In genomic region chr2:44244135-44244871, GRCh38 we compare ENCODE assay signal across 8 cellular contexts. TPM values are rescaled to one million over a fixed set of nuclear protein-coding genes. Genes with fewer than 3 reads are reported as not detected.
DNase-seq lines count a peak whose midpoint lies in the region; ATAC-seq and TF ChIP-seq lines count a peak whose summit lies in the region.

No MANE protein-coding gene starts in this region.

- H3K9me3 ChIP-seq in BLaER1 (no peaks in the 10 kb centered on the region), lower lobe of right lung (no peaks in the 10 kb centered on the region)

- peak; percentile 90 to 91 for ATAC-seq in lower lobe of right lung
- ATAC-seq in GM21737 (IDR thresholded peaks at IDR 0.05; ENCODE audit: unreplicated experiment): no peak

- H3K9me3 Mint-ChIP-seq in HFFc6: no peaks in the 10 kb centered on the region

- DNase-seq in HFFc6 (peak; percentile 52), NCI-H524 (lab: John Stamatoyannopoulos, UW) (peak; percentile 60 to 77), coronary artery (ENCODE audit: low spot score) (no peak), lower lobe of right lung (peak; percentile 51)
- DNase-seq in activated CD4-positive, alpha-beta T cell treated with anti-CD3 and anti-CD28 coated beads for 48 hours: peak; percentile 60
- peak in 2 of 3 experiments; percentile 13 to 19 for DNase-seq in stimulated activated CD4-positive, alpha-beta T cell treated with anti-CD3 and anti-CD28 coated beads, TNF-alpha, amount 100 ng/mL, for 4 hours (ENCODE audit: low read depth in 3 of 3)

- H3K27ac ChIP-seq in BLaER1 (no peak overlapping the region), coronary artery (no peak overlapping the region), lower lobe of right lung (no peak overlapping the region)

- peaks cover 5% of the 10 kb centered on the region; the same call in 1 of the 2 replicates for H3K4me1 ChIP-seq in BLaER1
- peaks cover 23% of the 10 kb centered on the region for H3K4me1 ChIP-seq in lower lobe of right lung

- H3K27me3 Mint-ChIP-seq in HFFc6 (ENCODE audit: insufficient read depth): peaks cover 4% of the 10 kb centered on the region

- H4K20me1 ChIP-seq in BLaER1: no peaks in the 10 kb centered on the region

- no peak overlapping the region for H3K27ac Mint-ChIP-seq in HFFc6

- H3K4me2 ChIP-seq in BLaER1: peak overlapping the region; percentile 80

- H3K4me1 Mint-ChIP-seq in HFFc6 (ENCODE audit: low read depth): peaks cover 29% of the 10 kb centered on the region

- H3K27me3 ChIP-seq in BLaER1 (no peaks in the 10 kb centered on the region), lower lobe of right lung (ENCODE audit: low read depth) (no peaks in the 10 kb centered on the region)

- TF ChIP-seq CTCF in HFFc6 (IDR thresholded peaks at IDR 0.05): peak; percentile 88
- TF ChIP-seq CTCF in coronary artery (IDR thresholded peaks at IDR 0.05): peak; percentile 55
- TF ChIP-seq CTCF in lower lobe of right lung (IDR thresholded peaks at IDR 0.05): peak; percentile 63

- peak overlapping the region; percentile 83 for H3K4me3 Mint-ChIP-seq in HFFc6

- intact Hi-C loops in lower lobe of right lung (cut with DNase I): no loop called here

- no peaks in the 10 kb centered on the region for H3K36me3 ChIP-seq in BLaER1
- no peaks in the 10 kb centered on the region for H3K36me3 ChIP-seq in lower lobe of right lung

- H3K36me3 Mint-ChIP-seq in HFFc6 (ENCODE audit: low read depth): no peaks in the 10 kb centered on the region

- H3K4me3 ChIP-seq in BLaER1: no peak overlapping the region
- peak overlapping the region; percentile 47 for H3K4me3 ChIP-seq in coronary artery
- H3K4me3 ChIP-seq in lower lobe of right lung: peak overlapping the region; percentile 37

- H3K9ac ChIP-seq in BLaER1: no peak overlapping the region

RNA-seq across cellular contexts. Expression of gene SLC3A1, which starts 31.0 kb away (rescaled TPM):
- total RNA-seq in HFFc6 (2021; fragmentation: NEBNext Ultra II Directional; extraction: Animal tissue kit (Norgen Biotek cat#: 25700)): under 1 TPM in 2 of 6 experiments, not detected in 4; 0.07 to 0.09 TPM
- total RNA-seq in lower lobe of right lung: not detected
